ENCODE assay signal across 8 cellular contexts in the genomic region with DNA sequence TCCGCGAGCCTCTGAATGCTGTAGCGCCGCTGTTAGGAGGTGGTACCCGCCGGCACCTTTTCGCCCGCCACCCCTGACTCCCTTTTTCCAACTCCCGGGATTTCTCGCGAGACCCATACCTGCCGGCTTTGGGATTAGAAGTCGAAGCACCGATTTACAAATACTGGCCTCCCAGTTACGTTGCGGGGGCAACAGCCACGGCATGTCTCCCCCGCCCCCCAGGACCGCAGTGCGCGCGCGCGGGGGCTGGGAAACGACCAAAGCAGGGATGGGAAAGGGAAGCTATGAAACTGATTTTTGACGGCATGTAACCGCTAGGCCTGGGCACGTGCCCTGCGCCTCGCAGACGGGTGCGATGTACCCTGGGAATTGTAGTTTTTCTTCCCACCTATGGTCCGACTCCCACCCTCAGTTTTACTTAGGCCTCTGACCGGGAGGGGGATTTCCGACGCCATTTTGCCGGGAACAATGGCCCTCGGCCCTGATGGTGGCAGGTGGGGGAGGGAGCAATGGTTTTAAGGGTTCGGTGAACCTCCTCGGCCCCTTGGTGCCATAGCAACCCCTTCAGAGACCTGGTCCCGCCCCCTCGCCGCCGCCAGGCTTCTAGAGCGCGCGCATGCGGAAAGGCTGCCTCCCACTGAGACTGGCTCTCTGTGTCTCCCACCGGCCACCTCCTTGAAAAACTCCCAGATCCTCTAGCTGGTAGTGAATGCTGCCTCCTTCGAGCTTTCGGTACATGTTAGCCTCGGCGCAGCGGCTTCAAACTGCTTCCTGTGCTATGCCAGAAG. TPM values are rescaled to one million over a fixed set of nuclear protein-coding genes. Genes with fewer than 3 reads are reported as not detected.
DNase-seq lines count a peak whose midpoint lies in the region; ATAC-seq and TF ChIP-seq lines count a peak whose summit lies in the region.

No MANE protein-coding gene starts in this region.

- H3K27ac ChIP-seq in temporal lobe (ENCODE audit: low read depth, low read length): peak overlapping the region; percentile 61

- peak; percentile 44 for ATAC-seq in activated T-helper 17 cell treated with anti-CD3 and anti-CD28 coated beads, Interleukin-2, amount 50 U/mL, for 72 hours (replicated peaks)
- no peak for ATAC-seq in HG03025 (IDR thresholded peaks at IDR 0.05; ENCODE audit: low FRiP score, unreplicated experiment)

- TF ChIP-seq CTCF in fibroblast of the aortic adventitia (IDR thresholded peaks at IDR 0.05; ENCODE audit: insufficient read depth, low read length): no peak
- no peak for TF ChIP-seq CTCF in nephron progenitor cell (IDR thresholded peaks at IDR 0.05)

- peak overlapping the region; percentile 89 for H3K4me3 Mint-ChIP-seq in activated T-helper 17 cell treated with anti-CD3 and anti-CD28 coated beads, Interleukin-2, amount 50 U/mL, for 72 hours
- peak overlapping the region; percentile 85 for H3K4me3 Mint-ChIP-seq in nephron progenitor cell

- peaks cover 12% of the 10 kb centered on the region for H3K4me1 Mint-ChIP-seq in activated T-helper 17 cell treated with anti-CD3 and anti-CD28 coated beads, Interleukin-2, amount 50 U/mL, for 72 hours
- peaks cover 32% of the 10 kb centered on the region for H3K4me1 Mint-ChIP-seq in nephron progenitor cell

- no peaks in the 10 kb centered on the region for H3K9me3 Mint-ChIP-seq in activated T-helper 17 cell treated with anti-CD3 and anti-CD28 coated beads, Interleukin-2, amount 50 U/mL, for 72 hours
- peaks cover 59% of the 10 kb centered on the region for H3K9me3 Mint-ChIP-seq in nephron progenitor cell

- H3K4me3 ChIP-seq in fibroblast of the aortic adventitia (ENCODE audit: low read depth, low read length): peak overlapping the region; percentile 51

- DNase-seq in activated gamma-delta T cell treated with Interleukin-2 at 50 U/mL for 16 hours (peak; percentile 7), activated gamma-delta T cell (lab: John Stamatoyannopoulos, UW) (no peak), NCI-H510A treated with DMSO at 0.1 percent for 48 hours (lab: John Stamatoyannopoulos, UW) (peak; percentile 81), fibroblast of the aortic adventitia (ENCODE audit: low read depth) (peak; percentile 3), nephron progenitor cell (peak; percentile 82)

- peaks cover 5% of the 10 kb centered on the region for H3K36me3 Mint-ChIP-seq in activated T-helper 17 cell treated with anti-CD3 and anti-CD28 coated beads, Interleukin-2, amount 50 U/mL, for 72 hours (ENCODE audit: low read depth)
- H3K36me3 Mint-ChIP-seq in nephron progenitor cell (ENCODE audit: low read depth): no peaks in the 10 kb centered on the region

- H3K27me3 Mint-ChIP-seq in activated T-helper 17 cell treated with anti-CD3 and anti-CD28 coated beads, Interleukin-2, amount 50 U/mL, for 72 hours: peaks cover 16% of the 10 kb centered on the region
- H3K27me3 Mint-ChIP-seq in nephron progenitor cell (ENCODE audit: low read depth, poor library complexity): peaks cover 4% of the 10 kb centered on the region

- H3K27ac Mint-ChIP-seq in activated T-helper 17 cell treated with anti-CD3 and anti-CD28 coated beads, Interleukin-2, amount 50 U/mL, for 72 hours: no peak overlapping the region
- peak overlapping the region; percentile 99 for H3K27ac Mint-ChIP-seq in nephron progenitor cell

RNA-seq across cellular contexts. Expression of a gene that starts 0.8 kb away (rescaled TPM):
- 1 to 10 TPM in 1 of 2 donors, under 1 TPM in 1; 0.11 to 1.3 TPM for total RNA-seq in activated T-helper 17 cell treated with anti-CD3 and anti-CD28 coated beads, Interleukin-2, amount 50 U/mL, for 72 hours
- 0.27 and 10.5 TPM in 2 replicates for total RNA-seq in fibroblast of the aortic adventitia (ENCODE audit: low replicate concordance)
- 48.2 TPM for total RNA-seq in temporal lobe
